16 cellular contexts compared by ENCODE assay signal in the genomic region with DNA sequence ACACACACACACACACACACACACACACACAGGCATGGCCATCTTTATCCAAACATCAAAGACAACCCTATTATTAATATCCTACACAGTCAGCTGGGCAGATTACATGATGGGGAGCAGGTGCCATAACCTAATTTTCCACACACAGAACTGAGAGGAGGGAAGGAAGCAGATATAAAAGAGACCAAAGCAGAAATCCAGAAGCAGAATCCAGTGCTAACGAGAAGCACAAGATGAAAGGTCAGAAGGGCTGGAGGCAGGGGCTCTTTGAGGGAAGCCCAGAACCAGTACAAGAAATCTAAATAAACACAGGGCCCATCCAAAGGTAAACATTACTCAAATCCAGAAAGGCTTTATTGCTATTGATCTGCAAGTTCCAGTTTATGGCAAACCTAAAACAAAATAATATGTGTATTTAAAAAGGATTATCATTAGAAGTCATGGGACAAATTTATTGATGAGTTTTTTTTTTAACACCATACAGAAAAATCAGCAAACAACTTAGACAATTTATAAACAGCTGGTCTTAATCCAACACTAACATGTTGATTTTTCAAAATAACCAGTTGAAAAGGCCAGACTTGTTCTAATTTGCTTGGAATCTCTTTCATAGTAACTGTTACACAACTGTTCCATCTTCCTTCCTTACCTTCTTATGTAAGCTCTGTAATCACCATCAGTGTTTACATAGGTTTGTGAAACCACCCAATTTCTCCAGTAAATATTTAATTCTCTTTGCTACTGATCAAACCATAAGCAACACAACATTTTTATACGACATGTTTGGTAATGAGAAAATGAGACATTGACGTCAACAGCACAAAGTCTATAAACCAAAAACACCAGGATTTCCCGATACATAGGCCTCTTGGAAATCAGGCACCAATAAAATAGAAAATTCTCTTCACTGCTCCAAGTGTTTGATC. TPM values are rescaled to one million over a fixed set of nuclear protein-coding genes. Genes with fewer than 3 reads are reported as not detected.
DNase-seq lines count a peak whose midpoint lies in the region; ATAC-seq and TF ChIP-seq lines count a peak whose summit lies in the region.
"Had no signal": no experiment of that assay in that cellular context is flagged by ENCODE, and none has a peak within 500 bp of the region (broad histone marks: within the 10 kb centered on the region; RNA-seq: fewer than 3 reads in every experiment).

No MANE protein-coding gene starts in this region.

- peak overlapping the region; percentile 67 for H3K27ac Mint-ChIP-seq in stimulated activated effector memory CD8-positive, alpha-beta T cell treated with anti-CD3 and anti-CD28 coated beads, Interleukin-12 subunit alpha, Interleukin-12 subunit beta, amount 100 ng/mL, for 72 hours
- peak overlapping the region in 2 of 9 donors; percentile 11 to 22 for H3K27ac Mint-ChIP-seq in naive thymus-derived CD4-positive, alpha-beta T cell

- POLR2A ChIA-PET in naive thymus-derived CD4-positive, alpha-beta T cell (lab: Charles Lee), result interaction anchor here (0.9 kb wide), 1 partner anchor 132 kb away, joined by 3 read pairs; no protein-coding TSS in a partner anchor

- peaks cover 6% of the 10 kb centered on the region in 2 donors for H3K4me1 ChIP-seq in naive thymus-derived CD4-positive, alpha-beta T cell (ENCODE audit: control insufficient read depth in 2 of 2, insufficient read depth in 2 of 2, low read length in 2 of 2)
- H3K4me1 ChIP-seq in Karpas-422 (ENCODE audit: low read length), result peaks cover 36% of the 10 kb centered on the region

- peaks cover 12% of the 10 kb centered on the region for H3K4me1 Mint-ChIP-seq in stimulated activated effector memory CD8-positive, alpha-beta T cell treated with anti-CD3 and anti-CD28 coated beads, Interleukin-12 subunit alpha, Interleukin-12 subunit beta, amount 100 ng/mL, for 72 hours
- peaks cover 5 to 15% (median 9%) of the 10 kb centered on the region in 7 donors for H3K4me1 Mint-ChIP-seq in naive thymus-derived CD4-positive, alpha-beta T cell

- no peak overlapping the region for H3K9ac ChIP-seq in Karpas-422 (ENCODE audit: low read length)

- no peak overlapping the region for H3K4me2 ChIP-seq in Karpas-422 (ENCODE audit: low read depth, low read length, poor library complexity, severe bottlenecking)

- ATAC-seq in stimulated activated effector memory CD8-positive, alpha-beta T cell treated with anti-CD3 and anti-CD28 coated beads, Interleukin-12 subunit alpha, Interleukin-12 subunit beta, amount 100 ng/mL, for 72 hours, result no peak
- no peak for ATAC-seq in GM18907 (IDR thresholded peaks at IDR 0.05; ENCODE audit: unreplicated experiment)
- no peak for ATAC-seq in naive thymus-derived CD4-positive, alpha-beta T cell
- ATAC-seq: activated T-cell treated with anti-CD3 and anti-CD28 coated beads, Interleukin-2, amount 50 U/mL, for 4 hours had no signal

- H3K27me3 ChIP-seq in naive thymus-derived CD4-positive, alpha-beta T cell (ENCODE audit: control insufficient read depth in 2 of 2, insufficient read depth in 2 of 2, low read length in 2 of 2), result no peaks in the 10 kb centered on the region
- H3K27me3 ChIP-seq in Karpas-422 (ENCODE audit: low read length), result no peaks in the 10 kb centered on the region
- H3K27me3 ChIP-seq: tibial nerve had no signal

- H3K4me3 Mint-ChIP-seq in stimulated activated effector memory CD8-positive, alpha-beta T cell treated with anti-CD3 and anti-CD28 coated beads, Interleukin-12 subunit alpha, Interleukin-12 subunit beta, amount 100 ng/mL, for 72 hours, result no peak overlapping the region
- H3K4me3 Mint-ChIP-seq in naive thymus-derived CD4-positive, alpha-beta T cell, result no peak overlapping the region
- H3K4me3 Mint-ChIP-seq: activated T-cell treated with anti-CD3 and anti-CD28 coated beads, Interleukin-2, amount 50 U/mL, for 4 hours had no signal

- peaks cover 3% of the 10 kb centered on the region for H3K9me3 Mint-ChIP-seq in stimulated activated effector memory CD8-positive, alpha-beta T cell treated with anti-CD3 and anti-CD28 coated beads, Interleukin-12 subunit alpha, Interleukin-12 subunit beta, amount 100 ng/mL, for 72 hours
- H3K9me3 Mint-ChIP-seq in naive thymus-derived CD4-positive, alpha-beta T cell, result peaks cover 0 to 4% (median 0%) of the 10 kb centered on the region in 11 donors
- H3K9me3 Mint-ChIP-seq: activated T-cell treated with anti-CD3 and anti-CD28 coated beads, Interleukin-2, amount 50 U/mL, for 4 hours had no signal

- peaks cover 85% of the 10 kb centered on the region for H3K79me2 ChIP-seq in Karpas-422 (ENCODE audit: low read length)

- H3K9me3 ChIP-seq in naive thymus-derived CD4-positive, alpha-beta T cell (ENCODE audit: control insufficient read depth in 2 of 3, low read length in 3 of 3), result no peaks in the 10 kb centered on the region
- no peaks in the 10 kb centered on the region for H3K9me3 ChIP-seq in Karpas-422 (ENCODE audit: low read length)
- H3K9me3 ChIP-seq: tibial nerve had no signal

- H4K20me1 ChIP-seq in Karpas-422 (ENCODE audit: insufficient read depth, low read depth, low read length), result no peaks in the 10 kb centered on the region

- H3K27ac ChIP-seq in VCaP (peak overlapping the region; percentile 83), Karpas-422 (ENCODE audit: low read length) (no peak overlapping the region)
- H3K27ac ChIP-seq in naive thymus-derived CD4-positive, alpha-beta T cell (ENCODE audit: low read depth, low read length), result no peak overlapping the region

- DNase-seq in HuH-7 (ENCODE audit: low spot score), result peak; percentile 55
- peak; percentile 78 for DNase-seq in fibroblast of villous mesenchyme (ENCODE audit: low read depth)
- no peak for DNase-seq in stimulated activated effector memory CD8-positive, alpha-beta T cell treated with anti-CD3 and anti-CD28 coated beads, Interleukin-12 subunit alpha, Interleukin-12 subunit beta, amount 100 ng/mL, for 72 hours (ENCODE audit: low spot score in 2 of 2)
- DNase-seq in naive thymus-derived CD4-positive, alpha-beta T cell, result no peak
- DNase-seq in Karpas-422, result no peak
- DNase-seq: activated CD4-positive, alpha-beta T cell treated with anti-CD3 and anti-CD28 coated beads for 4 hours; activated T-cell treated with anti-CD3 and anti-CD28 coated beads, Interleukin-2, amount 50 U/mL, for 4 hours; anterior cingulate cortex; dermis blood vessel endothelial cell; MM.1S; NCI-H226; stimulated activated CD4-positive, alpha-beta T cell treated with anti-CD3 and anti-CD28 coated beads, Interleukin-15, amount 100 ng/mL, for 24 hours; SW 1271 had no signal

- no peak overlapping the region for H2AFZ ChIP-seq in Karpas-422 (ENCODE audit: low read length)

- intact Hi-C loops in naive thymus-derived CD4-positive, alpha-beta T cell (cut with micrococcal nuclease), result no loop called here

- peaks cover 36% of the 10 kb centered on the region for H3K36me3 Mint-ChIP-seq in stimulated activated effector memory CD8-positive, alpha-beta T cell treated with anti-CD3 and anti-CD28 coated beads, Interleukin-12 subunit alpha, Interleukin-12 subunit beta, amount 100 ng/mL, for 72 hours
- H3K36me3 Mint-ChIP-seq in naive thymus-derived CD4-positive, alpha-beta T cell, result peaks cover 10 to 37% (median 19%) of the 10 kb centered on the region in 5 donors

- no peaks in the 10 kb centered on the region for H3K27me3 Mint-ChIP-seq in naive thymus-derived CD4-positive, alpha-beta T cell

- CTCF ChIA-PET in naive thymus-derived CD4-positive, alpha-beta T cell (lab: Charles Lee), result no interaction called here

- no peak overlapping the region for H3K4me3 ChIP-seq in fibroblast of villous mesenchyme (ENCODE audit: low read depth, low read length)
- no peak overlapping the region for H3K4me3 ChIP-seq in naive thymus-derived CD4-positive, alpha-beta T cell (ENCODE audit: low read length)
- H3K4me3 ChIP-seq in Karpas-422 (ENCODE audit: low read length), result no peak overlapping the region
- H3K4me3 ChIP-seq: tibial nerve had no signal

- H3K36me3 ChIP-seq in naive thymus-derived CD4-positive, alpha-beta T cell (ENCODE audit: control insufficient read depth in 2 of 3, insufficient read depth in 3 of 3, low read length in 3 of 3), result peaks cover 0 to 19% (median 0%) of the 10 kb centered on the region in 3 experiments
- peaks cover 15% of the 10 kb centered on the region; the same call in 1 of the 2 replicates for H3K36me3 ChIP-seq in Karpas-422 (ENCODE audit: insufficient read depth, low read length)

- H3K9me2 ChIP-seq in Karpas-422 (replicated peaks; ENCODE audit: insufficient read depth, low read length), result no peaks in the 10 kb centered on the region

- TF ChIP-seq CTCF in VCaP (conservative IDR thresholded peaks at IDR 0.05) (no peak), fibroblast of villous mesenchyme (IDR thresholded peaks at IDR 0.05; ENCODE audit: insufficient read depth, low read depth, low read length) (no peak)

RNA-seq across cellular contexts. Expression of gene SLC23A2, which starts 34.2 kb away (rescaled TPM):
- 14.2 and 16.8 TPM in 2 replicates for total RNA-seq in fibroblast of villous mesenchyme
- total RNA-seq in naive thymus-derived CD4-positive, alpha-beta T cell, result 10 to 100 TPM; 19.2 to 32.4 (median 29.6) TPM
- polyA plus RNA-seq in naive thymus-derived CD4-positive, alpha-beta T cell, result 1 to 10 TPM; 7.6 to 8.1 TPM
- total RNA-seq in Karpas-422 (2014; rRNA removed; shearing (Covaris generic); ENCODE audit: low replicate concordance), result 34.5 and 49.2 TPM in 2 replicates

Comparison
In these comparisons a context has a peak if more than half of its experiments do, and no peak if none do; other contexts are left out.
1. DNase-seq: peak in HuH-7 (single experiment) and fibroblast of villous mesenchyme (single experiment); none in stimulated activated effector memory CD8-positive, alpha-beta T cell treated with anti-CD3 and anti-CD28 coated beads, Interleukin-12 subunit alpha, Interleukin-12 subunit beta, amount 100 ng/mL, for 72 hours (0 of 2), naive thymus-derived CD4-positive, alpha-beta T cell (0 of 9) and Karpas-422 (single experiment).